Comparison of ENCODE assay signal across 24 cellular contexts in the genomic region with DNA sequence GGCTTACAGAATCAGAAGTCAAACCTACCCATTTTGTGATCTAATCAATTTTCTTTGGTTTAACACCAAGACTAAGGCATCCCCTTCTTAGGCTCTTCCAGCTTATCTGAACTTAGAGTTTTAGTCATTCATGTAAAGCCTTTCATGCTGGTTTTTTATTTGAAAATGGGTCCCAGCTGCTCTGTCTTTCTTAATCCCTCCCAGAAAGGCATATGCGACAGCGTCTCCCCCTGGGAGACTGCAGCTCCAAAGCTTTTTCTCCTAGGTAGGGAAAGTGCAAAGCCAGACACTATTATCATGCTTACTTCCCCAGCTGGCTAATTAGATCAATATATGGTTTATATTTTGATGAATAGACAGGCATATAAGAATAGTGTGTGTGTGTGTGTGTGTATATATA.
"Had no signal": no experiment of that assay in that cellular context is flagged by ENCODE, and none has a peak within 500 bp of the region (broad histone marks: within the 10 kb centered on the region; RNA-seq: fewer than 3 reads in every experiment).

No MANE protein-coding gene starts in this region.

- H3K4me3 ChIP-seq: coronary artery, gastroesophageal sphincter, heart right ventricle, pancreas, right lobe of liver, thoracic aorta, upper lobe of right lung had no signal

- H3K9me3 ChIP-seq: gastroesophageal sphincter, heart right ventricle, pancreas, right lobe of liver, thoracic aorta, upper lobe of right lung had no signal

- H3K4me1 ChIP-seq: gastroesophageal sphincter, heart right ventricle, pancreas, right lobe of liver, upper lobe of right lung had no signal

- H3K36me3 ChIP-seq: brain microvascular endothelial cell, gastroesophageal sphincter, heart right ventricle, pancreas, right lobe of liver, thoracic aorta, upper lobe of right lung had no signal

- H3K9me3 Mint-ChIP-seq: activated naive CD4-positive, alpha-beta T cell treated with anti-CD3 and anti-CD28 coated beads, Interleukin-2, amount 10 ng/mL, durations not matched to agents 7 days and 5 days had no signal

- H3K27me3 ChIP-seq: brain microvascular endothelial cell, gastroesophageal sphincter, heart right ventricle, pancreas, right lobe of liver, upper lobe of right lung had no signal

- H3K27ac ChIP-seq: brain microvascular endothelial cell, coronary artery, gastroesophageal sphincter, heart right ventricle, pancreas, right lobe of liver, thoracic aorta, upper lobe of right lung had no signal

- H3K4me1 Mint-ChIP-seq: activated naive CD4-positive, alpha-beta T cell treated with anti-CD3 and anti-CD28 coated beads, Interleukin-2, amount 10 ng/mL, durations not matched to agents 7 days and 5 days; naive thymus-derived CD4-positive, alpha-beta T cell; stimulated activated naive B cell treated with anti-CD40 and anti-IgM and Interleukin-4, amounts not matched to agents 10 μg/mL and 1 μg/mL and 100 μg/mL, for 72 hours; T-cell had no signal

- H3K36me3 Mint-ChIP-seq: activated naive CD4-positive, alpha-beta T cell treated with anti-CD3 and anti-CD28 coated beads, Interleukin-2, amount 10 ng/mL, durations not matched to agents 7 days and 5 days; stimulated activated naive B cell treated with anti-CD40 and anti-IgM and Interleukin-4, amounts not matched to agents 10 μg/mL and 1 μg/mL and 100 μg/mL, for 72 hours; T-cell had no signal

- H3K4me3 Mint-ChIP-seq: activated CD8-positive, alpha-beta T cell treated with anti-CD3 and anti-CD28 coated beads, Interleukin-2, amount 10 ng/mL, durations not matched to agents 7 days and 5 days; activated naive CD4-positive, alpha-beta T cell treated with anti-CD3 and anti-CD28 coated beads, Interleukin-2, amount 10 ng/mL, durations not matched to agents 7 days and 5 days; activated T-cell treated with anti-CD3 and anti-CD28 coated beads, Interleukin-2, amount 50 U/mL, for 4 hours; naive thymus-derived CD4-positive, alpha-beta T cell; stimulated activated naive B cell treated with anti-CD40 and anti-IgM and Interleukin-4, amounts not matched to agents 10 μg/mL and 1 μg/mL and 100 μg/mL, for 72 hours; T-cell had no signal

- ATAC-seq: activated CD8-positive, alpha-beta T cell treated with anti-CD3 and anti-CD28 coated beads, Interleukin-2, amount 10 ng/mL, durations not matched to agents 7 days and 5 days; activated T-cell treated with anti-CD3 and anti-CD28 coated beads, Interleukin-2, amount 50 U/mL, for 4 hours; esophagus mucosa; gastroesophageal sphincter; heart right ventricle; left cardiac atrium; naive thymus-derived CD4-positive, alpha-beta T cell; pancreas; right lobe of liver; stimulated activated naive B cell treated with anti-CD40 and anti-IgM and Interleukin-4, amounts not matched to agents 10 μg/mL and 1 μg/mL and 100 μg/mL, for 72 hours; T-cell; upper lobe of right lung had no signal

- H3K27ac Mint-ChIP-seq: activated CD8-positive, alpha-beta T cell treated with anti-CD3 and anti-CD28 coated beads, Interleukin-2, amount 10 ng/mL, durations not matched to agents 7 days and 5 days; activated naive CD4-positive, alpha-beta T cell treated with anti-CD3 and anti-CD28 coated beads, Interleukin-2, amount 10 ng/mL, durations not matched to agents 7 days and 5 days; naive thymus-derived CD4-positive, alpha-beta T cell; stimulated activated naive B cell treated with anti-CD40 and anti-IgM and Interleukin-4, amounts not matched to agents 10 μg/mL and 1 μg/mL and 100 μg/mL, for 72 hours; T-cell had no signal

- DNase-seq: activated CD4-positive, alpha-beta T cell treated with anti-CD3 and anti-CD28 coated beads for 48 hours; activated CD4-positive, CD25-positive, alpha-beta regulatory T cell; activated CD8-positive, alpha-beta T cell treated with anti-CD3 and anti-CD28 coated beads, Interleukin-2, amount 10 ng/mL, durations not matched to agents 7 days and 5 days; activated effector memory CD4-positive, alpha-beta T cell treated with Interleukin-2 at 50 U/mL for 16 hours; activated naive CD4-positive, alpha-beta T cell treated with anti-CD3 and anti-CD28 coated beads, Interleukin-2, amount 10 ng/mL, durations not matched to agents 7 days and 5 days; activated T-cell treated with anti-CD3 and anti-CD28 coated beads, Interleukin-2, amount 50 U/mL, for 4 hours; aorta; brain microvascular endothelial cell; central memory CD4-positive, alpha-beta T cell; effector CD4-positive, alpha-beta T cell; heart right ventricle; left cardiac atrium; mesenchymal stem cell; naive thymus-derived CD4-positive, alpha-beta T cell; pancreas; right lobe of liver; stimulated activated CD4-positive, alpha-beta T cell treated with anti-CD3 and anti-CD28 coated beads, Interleukin-4, amount 100 ng/mL, for 4 hours; stimulated activated naive B cell treated with anti-CD40 and anti-IgM and Interleukin-4, amounts not matched to agents 10 μg/mL and 1 μg/mL and 100 μg/mL, for 72 hours; T-cell; upper lobe of right lung had no signal

- H3K27me3 Mint-ChIP-seq: activated naive CD4-positive, alpha-beta T cell treated with anti-CD3 and anti-CD28 coated beads, Interleukin-2, amount 10 ng/mL, durations not matched to agents 7 days and 5 days; T-cell had no signal
